10 cellular contexts compared by ENCODE assay signal in genomic region chr18:32769242-32770180, GRCh38. TPM values are rescaled to one million over a fixed set of nuclear protein-coding genes. Genes with fewer than 3 reads are reported as not detected.
DNase-seq lines count a peak whose midpoint lies in the region; ATAC-seq, FAIRE-seq and TF ChIP-seq lines count a peak whose summit lies in the region.
"Had no signal": no experiment of that assay in that cellular context is flagged by ENCODE, and none has a peak within 500 bp of the region (broad histone marks: within the 10 kb centered on the region; RNA-seq: fewer than 3 reads in every experiment).

No MANE protein-coding gene starts in this region.

- CTCF ChIA-PET in activated CD4-positive, alpha-beta T cell treated with anti-CD3 and anti-CD28 coated beads for 36 hours (lab: Charles Lee), result interaction anchor here (0.6 to 0.8 kb wide), 2 partner anchors 24 to 160 kb away, joined by 3 read pairs; no protein-coding TSS in a partner anchor

- H3K4me3 Mint-ChIP-seq in activated CD4-positive, alpha-beta T cell treated with anti-CD3 and anti-CD28 coated beads for 36 hours, result no peak overlapping the region
- H3K4me3 Mint-ChIP-seq in natural killer cell, result no peak overlapping the region
- H3K4me3 Mint-ChIP-seq: activated CD8-positive, alpha-beta T cell treated with anti-CD3 and anti-CD28 coated beads for 36 hours had no signal

- H3K4me1 ChIP-seq in kidney (ENCODE audit: control insufficient read depth in 1 of 2, insufficient read depth in 1 of 2, low read depth in 1 of 2, low read length in 2 of 2) (peaks cover 0 to 11% of the 10 kb centered on the region in 2 donors), thoracic aorta (ENCODE audit: control insufficient read depth in 1 of 2, low read depth in 2 of 2) (peaks cover 3 to 25% of the 10 kb centered on the region in 2 donors)

- peak; percentile 9 for DNase-seq in activated CD4-positive, alpha-beta T cell treated with anti-CD3 and anti-CD28 coated beads for 36 hours
- no peak for DNase-seq in activated CD4-positive, alpha-beta T cell treated with anti-CD3 and anti-CD28 coated beads for 48 hours
- peak; percentile 80 for DNase-seq in kidney
- DNase-seq in thoracic aorta (ENCODE audit: low spot score), result no peak
- DNase-seq in natural killer cell, result no peak
- DNase-seq: activated CD8-positive, alpha-beta T cell treated with anti-CD3 and anti-CD28 coated beads for 36 hours had no signal

- no peaks in the 10 kb centered on the region for H3K79me2 ChIP-seq in SU-DHL-6 (ENCODE audit: insufficient read depth, low read length)

- H3K4me1 Mint-ChIP-seq in activated CD4-positive, alpha-beta T cell treated with anti-CD3 and anti-CD28 coated beads for 36 hours, result peaks cover 8% of the 10 kb centered on the region
- H3K4me1 Mint-ChIP-seq in natural killer cell, result no peaks in the 10 kb centered on the region

- H3K27ac ChIP-seq in SU-DHL-6 (ENCODE audit: low read depth, low read length) (no peak overlapping the region), kidney (ENCODE audit: low read depth in 2 of 2, low read length in 2 of 2) (no peak overlapping the region), thoracic aorta (no peak overlapping the region)
- H3K27ac ChIP-seq: KMS-11 had no signal

- H3K9me3 Mint-ChIP-seq in activated CD4-positive, alpha-beta T cell treated with anti-CD3 and anti-CD28 coated beads for 36 hours (ENCODE audit: low read depth), result no peaks in the 10 kb centered on the region
- peaks cover 0 to 4% of the 10 kb centered on the region in 2 donors for H3K9me3 Mint-ChIP-seq in natural killer cell
- H3K9me3 Mint-ChIP-seq: activated CD8-positive, alpha-beta T cell treated with anti-CD3 and anti-CD28 coated beads for 36 hours had no signal

- intact Hi-C loops in activated CD4-positive, alpha-beta T cell treated with anti-CD3 and anti-CD28 coated beads for 36 hours (cut with DNase I, micrococcal nuclease), result no loop called here
- intact Hi-C loops in kidney (cut with DNase I), result no loop called here
- intact Hi-C loops in natural killer cell (cut with micrococcal nuclease), result no loop called here

- H3K36me3 Mint-ChIP-seq in activated CD4-positive, alpha-beta T cell treated with anti-CD3 and anti-CD28 coated beads for 36 hours (ENCODE audit: low read depth), result no peaks in the 10 kb centered on the region
- no peaks in the 10 kb centered on the region for H3K36me3 Mint-ChIP-seq in natural killer cell

- H3K9me3 ChIP-seq in SU-DHL-6 (ENCODE audit: insufficient read depth, low read length) (no peaks in the 10 kb centered on the region), kidney (ENCODE audit: control insufficient read depth in 1 of 2, low read length in 2 of 2) (no peaks in the 10 kb centered on the region), thoracic aorta (no peaks in the 10 kb centered on the region)

- peaks cover 45% of the 10 kb centered on the region for H3K27me3 Mint-ChIP-seq in activated CD4-positive, alpha-beta T cell treated with anti-CD3 and anti-CD28 coated beads for 36 hours
- H3K27me3 Mint-ChIP-seq in natural killer cell (ENCODE audit: low read depth in 2 of 2), result peaks cover 17 to 38% of the 10 kb centered on the region in 2 donors

- H3K36me3 ChIP-seq in SU-DHL-6 (ENCODE audit: low read length) (no peaks in the 10 kb centered on the region), kidney (ENCODE audit: control insufficient read depth in 1 of 2, insufficient read depth in 2 of 2, low read length in 2 of 2) (no peaks in the 10 kb centered on the region), thoracic aorta (no peaks in the 10 kb centered on the region)

- no peak overlapping the region for H2AFZ ChIP-seq in SU-DHL-6 (ENCODE audit: low read depth, low read length, severe bottlenecking)

- no peaks in the 10 kb centered on the region for H4K20me1 ChIP-seq in SU-DHL-6 (ENCODE audit: low read depth, low read length)

- FAIRE-seq in kidney (lab: Jason Lieb, UNC), result no peak

- no peak overlapping the region for H3K27ac Mint-ChIP-seq in activated CD4-positive, alpha-beta T cell treated with anti-CD3 and anti-CD28 coated beads for 36 hours
- H3K27ac Mint-ChIP-seq in natural killer cell, result no peak overlapping the region
- H3K27ac Mint-ChIP-seq: activated CD8-positive, alpha-beta T cell treated with anti-CD3 and anti-CD28 coated beads for 36 hours had no signal

- POLR2A ChIA-PET in activated CD4-positive, alpha-beta T cell treated with anti-CD3 and anti-CD28 coated beads for 36 hours (lab: Charles Lee), result interaction anchor here (0.7 kb wide), 1 partner anchor 109 kb away, joined by 3 read pairs; no protein-coding TSS in a partner anchor

- no peak overlapping the region for H3K9ac ChIP-seq in SU-DHL-6 (ENCODE audit: low read length)
- peak overlapping the region in 1 of 2 donors; percentile 44 for H3K9ac ChIP-seq in kidney (ENCODE audit: low read length in 2 of 2)
- H3K9ac ChIP-seq: KMS-11 had no signal

- no peak for TF ChIP-seq CTCF in SU-DHL-6 (IDR thresholded peaks at IDR 0.05; ENCODE audit: insufficient read depth, low read length, poor library complexity, severe bottlenecking)
- TF ChIP-seq CTCF in kidney (IDR thresholded peaks at IDR 0.05; ENCODE audit: borderline replicate concordance, extremely low read depth, insufficient read depth), result no peak
- TF ChIP-seq CTCF in thoracic aorta (IDR thresholded peaks at IDR 0.05), result no peak
- no peak for TF ChIP-seq CTCF in natural killer cell (IDR thresholded peaks at IDR 0.05)

- H3F3A ChIP-seq in SU-DHL-6 (ENCODE audit: insufficient read depth), result peaks cover 19% of the 10 kb centered on the region

- H3K4me2 ChIP-seq in SU-DHL-6 (ENCODE audit: low read depth, low read length, poor library complexity, severe bottlenecking), result peak overlapping the region; percentile 54
- H3K4me2 ChIP-seq: KMS-11 had no signal

- ATAC-seq in activated CD4-positive, alpha-beta T cell treated with anti-CD3 and anti-CD28 coated beads for 36 hours, result no peak
- ATAC-seq in thoracic aorta (ENCODE audit: insufficient number of reproducible peaks, low FRiP score, low read depth), result no peak
- no peak for ATAC-seq in GM18511 (IDR thresholded peaks at IDR 0.05; ENCODE audit: unreplicated experiment)
- no peak for ATAC-seq in natural killer cell
- ATAC-seq in HG02642 (IDR thresholded peaks at IDR 0.05; ENCODE audit: poor library complexity, unreplicated experiment), result no peak
- ATAC-seq: activated CD8-positive, alpha-beta T cell treated with anti-CD3 and anti-CD28 coated beads for 36 hours had no signal

- no peaks in the 10 kb centered on the region for H3K9me2 ChIP-seq in SU-DHL-6 (replicated peaks; ENCODE audit: insufficient read depth, low read length)

- H3K4me3 ChIP-seq in SU-DHL-6 (ENCODE audit: insufficient read depth, low read length, poor library complexity, severe bottlenecking) (no peak overlapping the region), kidney (ENCODE audit: low read length in 2 of 2) (peak overlapping the region; percentile 57 to 70), thoracic aorta (peak overlapping the region; percentile 67)

- H3K27me3 ChIP-seq in SU-DHL-6 (ENCODE audit: low read length), result no peaks in the 10 kb centered on the region
- no peaks in the 10 kb centered on the region for H3K27me3 ChIP-seq in thoracic aorta (replicated peaks; ENCODE audit: insufficient read depth)

RNA-seq across cellular contexts. Expression of gene KLHL14, which starts 3.3 kb away (rescaled TPM):
- not detected for total RNA-seq in activated CD4-positive, alpha-beta T cell treated with anti-CD3 and anti-CD28 coated beads for 36 hours
- total RNA-seq in kidney (15.4 TPM), thoracic aorta (1 to 10 TPM in 1 of 2 donors, not detected in 1; 1.3 TPM), natural killer cell (under 1 TPM in 2 of 3 donors, not detected in 1; 0.26 to 0.28 TPM)
- polyA plus RNA-seq in kidney (ENCODE audit: insufficient read depth, low read depth, low replicate concordance), result 3.7 TPM
- total RNA-seq: activated CD8-positive, alpha-beta T cell treated with anti-CD3 and anti-CD28 coated beads for 36 hours had no signal

Comparison
In these comparisons a context has a peak if more than half of its experiments do, and no peak if none do; other contexts are left out.
1. DNase-seq: peak in activated CD4-positive, alpha-beta T cell treated with anti-CD3 and anti-CD28 coated beads for 36 hours (single experiment) and kidney (single experiment); none in activated CD4-positive, alpha-beta T cell treated with anti-CD3 and anti-CD28 coated beads for 48 hours (single experiment), thoracic aorta (single experiment) and natural killer cell (single experiment).